17 cellular contexts compared by ENCODE assay signal in genomic region chr1:51948491-51948915, GRCh38. TPM values are rescaled to one million over a fixed set of nuclear protein-coding genes. Genes with fewer than 3 reads are reported as not detected.
DNase-seq lines count a peak whose midpoint lies in the region; TF ChIP-seq lines count a peak whose summit lies in the region.
"Had no signal": no experiment of that assay in that cellular context is flagged by ENCODE, and none has a peak within 500 bp of the region (broad histone marks: within the 10 kb centered on the region; RNA-seq: fewer than 3 reads in every experiment).

No MANE protein-coding gene starts in this region.

- no peak overlapping the region for H3K4me2 ChIP-seq in osteoblast (ENCODE audit: insufficient read depth, low read length)

- no peaks in the 10 kb centered on the region for H4K20me1 ChIP-seq in osteoblast (ENCODE audit: insufficient read depth, low read length)

- H3K4me1 ChIP-seq in osteoblast (ENCODE audit: insufficient read depth, low read length) (peaks cover 21% of the 10 kb centered on the region), right atrium auricular region (no peaks in the 10 kb centered on the region)
- H3K4me1 ChIP-seq: spleen had no signal

- no peaks in the 10 kb centered on the region for H3K27me3 ChIP-seq in osteoblast (ENCODE audit: insufficient read depth, low read length)
- no peaks in the 10 kb centered on the region for H3K27me3 ChIP-seq in right atrium auricular region
- H3K27me3 ChIP-seq: brain microvascular endothelial cell, spleen had no signal

- H3K79me2 ChIP-seq in osteoblast (ENCODE audit: insufficient read depth, low read length): peaks cover 29% of the 10 kb centered on the region

- H3K4me3 ChIP-seq in osteoblast (ENCODE audit: insufficient read depth, low read length) (no peak overlapping the region), right atrium auricular region (no peak overlapping the region)
- H3K4me3 ChIP-seq: spleen had no signal

- DNase-seq in NCI-H1417 (lab: John Stamatoyannopoulos, UW) (peak in 2 of 3 experiments; percentile 33 to 65), NCI-H1417 treated with DMSO at 0.1 percent for 48 hours (lab: John Stamatoyannopoulos, UW) (no peak), NCI-H2029 treated with DMSO at 0.1 percent for 48 hours (lab: John Stamatoyannopoulos, UW) (peak; percentile 93), osteoblast (ENCODE audit: insufficient read length, low spot score, missing footprints) (no peak), hippocampal formation (lab: John Stamatoyannopoulos, UW) (no peak), anterior cingulate cortex (lab: John Stamatoyannopoulos, UW) (no peak), right atrium auricular region (ENCODE audit: low spot score) (no peak)
- DNase-seq: activated CD4-positive, alpha-beta T cell treated with anti-CD3 and anti-CD28 coated beads, Interleukin-2, amount 50 U/mL, for 48 hours; activated effector memory CD4-positive, alpha-beta T cell treated with anti-CD3 and anti-CD28 coated beads, Interleukin-2, amount 50 U/mL, for 16 hours; brain microvascular endothelial cell; kidney glomerular epithelial cell; NCI-H1092 treated with DMSO at 0.1 percent for 48 hours; occipital lobe; spleen; stimulated activated CD4-positive, alpha-beta T cell treated with anti-CD3 and anti-CD28 coated beads, Interleukin-4, amount 100 ng/mL, for 24 hours; stimulated activated naive CD8-positive, alpha-beta T cell treated with anti-CD3 and anti-CD28 coated beads, Interleukin-15, Interleukin-2, amounts not matched to agents 100 U/mL and 50 U/mL, for 24 hours had no signal

- TF ChIP-seq CTCF in VCaP (conservative IDR thresholded peaks at IDR 0.05) (no peak), osteoblast (IDR thresholded peaks at IDR 0.05; ENCODE audit: extremely low read depth, low read depth, low read length) (no peak), right atrium auricular region (IDR thresholded peaks at IDR 0.05) (no peak)

- H3K27ac ChIP-seq in VCaP (peak overlapping the region; percentile 96), osteoblast (ENCODE audit: low read depth, low read length) (peak overlapping the region; percentile 5), right atrium auricular region (no peak overlapping the region)
- H3K27ac ChIP-seq: brain microvascular endothelial cell, spleen had no signal

- H2AFZ ChIP-seq in osteoblast (ENCODE audit: low read length): no peak overlapping the region

- H3K36me3 ChIP-seq in osteoblast (ENCODE audit: insufficient read depth, low read length): no peaks in the 10 kb centered on the region
- no peaks in the 10 kb centered on the region for H3K36me3 ChIP-seq in right atrium auricular region
- H3K36me3 ChIP-seq: brain microvascular endothelial cell, spleen had no signal

- no peaks in the 10 kb centered on the region for H3K9me3 ChIP-seq in osteoblast (ENCODE audit: low read depth, low read length)
- H3K9me3 ChIP-seq in right atrium auricular region: no peaks in the 10 kb centered on the region

RNA-seq across cellular contexts. Expression of gene RAB3B, which starts 42.0 kb away (rescaled TPM):
- total RNA-seq in osteoblast (14.5 and 21.2 TPM in 2 replicates), right atrium auricular region (under 1 TPM in 1 of 2 donors, not detected in 1; 0.04 TPM)

Comparison
In these comparisons a context has a peak if more than half of its experiments do, and no peak if none do; other contexts are left out.
1. DNase-seq: peak in NCI-H1417 (2 of 3) and NCI-H2029 treated with DMSO at 0.1 percent for 48 hours (single experiment); none in NCI-H1417 treated with DMSO at 0.1 percent for 48 hours (single experiment), osteoblast (single experiment), hippocampal formation (0 of 2), anterior cingulate cortex (0 of 58) and right atrium auricular region (single experiment).
2. H3K27ac ChIP-seq: peak in VCaP (single experiment) and osteoblast (single experiment); none in right atrium auricular region (0 of 2).
3. RNA of gene RAB3B, which starts 42.0 kb away (total RNA-seq): 14.5 to 21.2 TPM in osteoblast; 0.04 TPM in right atrium auricular region; every median in the first group is over 10 times any median in the second.